ENCODE assay signal across 23 cellular contexts in genomic region chr7:128025380-128025779, GRCh38. TPM values are rescaled to one million over a fixed set of nuclear protein-coding genes. Genes with fewer than 3 reads are reported as not detected.
DNase-seq lines count a peak whose midpoint lies in the region; ATAC-seq and FAIRE-seq lines count a peak whose summit lies in the region.
"Had no signal": no experiment of that assay in that cellular context is flagged by ENCODE, and none has a peak within 500 bp of the region (broad histone marks: within the 10 kb centered on the region; RNA-seq: fewer than 3 reads in every experiment).

No MANE protein-coding gene starts in this region.

- H3K27ac ChIP-seq in angular gyrus (ENCODE audit: low read depth, low read length), result peak overlapping the region; percentile 41
- H3K27ac ChIP-seq: body of pancreas, KMS-11, upper lobe of right lung had no signal

- H3K9me3 Mint-ChIP-seq in activated naive CD4-positive, alpha-beta T cell treated with anti-CD3 and anti-CD28 coated beads, Interleukin-2, amount 10 ng/mL, durations not matched to agents 7 days and 5 days, result no peaks in the 10 kb centered on the region
- H3K9me3 Mint-ChIP-seq in activated naive CD4-positive, alpha-beta T cell treated with anti-CD3 and anti-CD28 coated beads, Interleukin-2, amount 50 U/mL, for 72 hours, result no peaks in the 10 kb centered on the region
- H3K9me3 Mint-ChIP-seq: CD4-positive, alpha-beta T cell had no signal

- FAIRE-seq in urothelium cell line (lab: Jason Lieb, UNC), result no peak
- FAIRE-seq: GM19239 had no signal

- H3K27ac Mint-ChIP-seq in activated naive CD4-positive, alpha-beta T cell treated with anti-CD3 and anti-CD28 coated beads, Interleukin-2, amount 10 ng/mL, durations not matched to agents 7 days and 5 days, result peak overlapping the region; percentile 17
- H3K27ac Mint-ChIP-seq in activated naive CD4-positive, alpha-beta T cell treated with anti-CD3 and anti-CD28 coated beads, Interleukin-2, amount 50 U/mL, for 72 hours, result no peak overlapping the region
- H3K27ac Mint-ChIP-seq: CD4-positive, alpha-beta T cell had no signal

- H3K4me3 Mint-ChIP-seq in activated naive CD4-positive, alpha-beta T cell treated with anti-CD3 and anti-CD28 coated beads, Interleukin-2, amount 10 ng/mL, durations not matched to agents 7 days and 5 days, result no peak overlapping the region
- H3K4me3 Mint-ChIP-seq: CD4-positive, alpha-beta T cell had no signal

- no peak for ATAC-seq in activated naive CD4-positive, alpha-beta T cell treated with anti-CD3 and anti-CD28 coated beads, Interleukin-2, amount 50 U/mL, for 72 hours
- ATAC-seq: body of pancreas, left cardiac atrium, upper lobe of right lung had no signal

- CTCF ChIA-PET in activated naive CD4-positive, alpha-beta T cell treated with anti-CD3 and anti-CD28 coated beads, Interleukin-2, amount 10 ng/mL, durations not matched to agents 7 days and 5 days (lab: Charles Lee), result interaction anchor here (1.1 kb wide), 1 partner anchor 80 kb away, joined by 3 read pairs; no protein-coding TSS in a partner anchor

- H3K4me1 Mint-ChIP-seq in activated naive CD4-positive, alpha-beta T cell treated with anti-CD3 and anti-CD28 coated beads, Interleukin-2, amount 10 ng/mL, durations not matched to agents 7 days and 5 days, result no peaks in the 10 kb centered on the region

- H3K27me3 Mint-ChIP-seq in activated naive CD4-positive, alpha-beta T cell treated with anti-CD3 and anti-CD28 coated beads, Interleukin-2, amount 10 ng/mL, durations not matched to agents 7 days and 5 days, result peaks cover 16% of the 10 kb centered on the region
- H3K27me3 Mint-ChIP-seq: CD4-positive, alpha-beta T cell had no signal

- peaks cover 14% of the 10 kb centered on the region for H3K36me3 Mint-ChIP-seq in activated naive CD4-positive, alpha-beta T cell treated with anti-CD3 and anti-CD28 coated beads, Interleukin-2, amount 10 ng/mL, durations not matched to agents 7 days and 5 days
- H3K36me3 Mint-ChIP-seq in activated naive CD4-positive, alpha-beta T cell treated with anti-CD3 and anti-CD28 coated beads, Interleukin-2, amount 50 U/mL, for 72 hours, result peaks cover 10 to 16% of the 10 kb centered on the region in 2 donors

- no peak for DNase-seq in activated naive CD4-positive, alpha-beta T cell treated with anti-CD3 and anti-CD28 coated beads, Interleukin-2, amount 10 ng/mL, durations not matched to agents 7 days and 5 days
- DNase-seq in activated naive CD4-positive, alpha-beta T cell treated with anti-CD3 and anti-CD28 coated beads, Interleukin-2, amount 50 U/mL, for 72 hours (ENCODE audit: low spot score in 2 of 2), result no peak
- DNase-seq in glomerular visceral epithelial cell (ENCODE audit: extremely low spot score) (peak; percentile 45), urothelium cell line (ENCODE audit: low spot score) (peak; percentile 9), NCI-H187 (lab: John Stamatoyannopoulos, UW) (no peak), OCI-M2 (lab: John Stamatoyannopoulos, UW; ENCODE audit: unreplicated experiment) (no peak)
- DNase-seq in stimulated activated CD8-positive, alpha-beta memory T cell treated with anti-CD3 and anti-CD28 coated beads, Interleukin-4, amount 100 ng/mL, for 48 hours, result no peak
- DNase-seq: 8988T; activated CD8-positive, alpha-beta memory T cell treated with anti-CD3 and anti-CD28 coated beads, Interleukin-2, amount 50 U/mL, for 4 hours; activated naive CD4-positive, alpha-beta T cell; body of pancreas; CD4-positive, alpha-beta T cell; hippocampal formation; left cardiac atrium; NCI-H1436; NCI-H446; SIG-M5; stimulated activated naive CD4-positive, alpha-beta T cell; T-helper 9 cell; upper lobe of right lung had no signal

RNA-seq across cellular contexts. Expression of gene LRRC4, which starts 5.9 kb away (rescaled TPM):
- under 1 TPM in 1 of 2 donors, not detected in 1; 0.51 TPM for total RNA-seq in activated naive CD4-positive, alpha-beta T cell treated with anti-CD3 and anti-CD28 coated beads, Interleukin-2, amount 50 U/mL, for 72 hours

Comparison
In these comparisons a context has a peak if more than half of its experiments do, and no peak if none do; other contexts are left out.
1. DNase-seq: peak in glomerular visceral epithelial cell (single experiment) and urothelium cell line (single experiment); none in activated naive CD4-positive, alpha-beta T cell treated with anti-CD3 and anti-CD28 coated beads, Interleukin-2, amount 10 ng/mL, durations not matched to agents 7 days and 5 days (single experiment), activated naive CD4-positive, alpha-beta T cell treated with anti-CD3 and anti-CD28 coated beads, Interleukin-2, amount 50 U/mL, for 72 hours (0 of 2), NCI-H187 (0 of 2), stimulated activated CD8-positive, alpha-beta memory T cell treated with anti-CD3 and anti-CD28 coated beads, Interleukin-4, amount 100 ng/mL, for 48 hours (single experiment) and OCI-M2 (single experiment).